ENCODE assay signal across 2 cellular contexts in genomic region chr19:14114854-14115253, GRCh38.
TF ChIP-seq lines count a peak whose summit lies in the region.

No MANE protein-coding gene starts in this region.

TF ChIP-seq in SK-N-SH, 30 proteins besides CTCF, POLR2A, EP300 and RAD21 (continued from another document):
- TF ChIP-seq USF1 (IDR thresholded peaks at IDR 0.05; ENCODE audit: borderline replicate concordance, low read depth) (no peak), SMC3 (IDR thresholded peaks at IDR 0.05; ENCODE audit: low read depth, low read length) (peak; percentile 20; the same call in 1 of the 2 replicates)

TF ChIP-seq in SK-N-SH treated with all-trans-retinoic acid at 6 μM for 48 hours, 23 proteins besides CTCF, POLR2A, EP300 and RAD21:
- no peak for TF ChIP-seq POU6F1 (CRISPR knock-in tag; IDR thresholded peaks at IDR 0.05; ENCODE audit: borderline replicate concordance, low read depth)
- no peak for TF ChIP-seq SNAI2 (CRISPR knock-in tag; IDR thresholded peaks at IDR 0.05)
- TF ChIP-seq CREB5 (CRISPR knock-in tag; IDR thresholded peaks at IDR 0.05; ENCODE audit: low read depth), result no peak
- TF ChIP-seq TSHZ2 (CRISPR knock-in tag; IDR thresholded peaks at IDR 0.05), result no peak
- TF ChIP-seq ISL1 (CRISPR knock-in tag; IDR thresholded peaks at IDR 0.05), result no peak
- no peak for TF ChIP-seq GLIS3 (CRISPR knock-in tag; IDR thresholded peaks at IDR 0.05)
- TF ChIP-seq PATZ1 (CRISPR knock-in tag; IDR thresholded peaks at IDR 0.05; ENCODE audit: borderline replicate concordance), result no peak
- TF ChIP-seq ZFP3 (CRISPR knock-in tag; IDR thresholded peaks at IDR 0.05), result no peak
